ENCODE assay signal across 8 cellular contexts in genomic region chr7:77537136-77537594, GRCh38. TPM values are rescaled to one million over a fixed set of nuclear protein-coding genes. Genes with fewer than 3 reads are reported as not detected.
DNase-seq lines count a peak whose midpoint lies in the region; ATAC-seq and TF ChIP-seq lines count a peak whose summit lies in the region.

Gene PTPN12 (plus strand): TSS chr7:77537295. CDS start chr7:77537547, 252 bp downstream.

- peak within 1 kb of the TSS; percentile 93 to 99 (median 98) for H3K4me3 Mint-ChIP-seq in naive thymus-derived CD8-positive, alpha-beta T cell

- H3K9me3 ChIP-seq in AG04450 (ENCODE audit: control insufficient read depth, insufficient read depth, low read length) (peaks cover 9% of the 10 kb centered on the region; the same call in 1 of the 2 replicates), esophagus muscularis mucosa (no peaks in the 10 kb centered on the region)

- no peaks in the 10 kb centered on the region for H3K9me3 Mint-ChIP-seq in naive thymus-derived CD8-positive, alpha-beta T cell

- no peaks in the 10 kb centered on the region for H3K36me3 Mint-ChIP-seq in naive thymus-derived CD8-positive, alpha-beta T cell

- no peaks in the 10 kb centered on the region for H3K27me3 Mint-ChIP-seq in naive thymus-derived CD8-positive, alpha-beta T cell

- peaks cover 7 to 41% (median 24%) of the 10 kb centered on the region in 4 donors for H3K4me1 Mint-ChIP-seq in naive thymus-derived CD8-positive, alpha-beta T cell

- TF ChIP-seq CTCF in AG04450 (IDR thresholded peaks at IDR 0.05; ENCODE audit: low read depth, low read length) (no peak), esophagus muscularis mucosa (IDR thresholded peaks at IDR 0.05) (no peak)

- intact Hi-C loops in esophagus muscularis mucosa (cut with DNase I): loop anchor here (5.0 to 10.0 kb wide), 3 partner anchors 92 to 340 kb away; partner anchors contain the start of genes FGL2, PHTF2 and TMEM60

- peak within 1 kb of the TSS; percentile 63 to 98 (median 94) for H3K27ac Mint-ChIP-seq in naive thymus-derived CD8-positive, alpha-beta T cell

- no peaks in the 10 kb centered on the region for H3K36me3 ChIP-seq in esophagus muscularis mucosa

- POLR2A ChIA-PET in AG04450 (lab: Yijun Ruan, JAX): interaction anchor here (0.5 to 1.3 kb wide), 5 partner anchors 124 to 287 kb away, joined by 3 to 8 read pairs (median 3); partner anchors contain the start of genes PHTF2 and TMEM60
- POLR2A ChIA-PET in naive thymus-derived CD8-positive, alpha-beta T cell (lab: Charles Lee): no interaction called here

- TF ChIP-seq POLR2A in esophagus muscularis mucosa (IDR thresholded peaks at IDR 0.05; ENCODE audit: low read depth): no peak

- CTCF ChIA-PET in AG04450 (lab: Charles Lee): no interaction called here

- DNase-seq in AG04450 (ENCODE audit: low read depth, low spot score): no peak
- DNase-seq in SKM-1 treated with dmso at 0.1 percent for 144 hours (lab: John Stamatoyannopoulos, UW; ENCODE audit: unreplicated experiment): peak; percentile 82
- peak; percentile 94 for DNase-seq in esophagus muscularis mucosa (ENCODE audit: extremely low spot score)
- DNase-seq in naive thymus-derived CD8-positive, alpha-beta T cell: no peak
- DNase-seq in GM03348 (ENCODE audit: low spot score): no peak
- no peak for DNase-seq in NCI-H1436 (lab: John Stamatoyannopoulos, UW)

- ATAC-seq in GM18520 (IDR thresholded peaks at IDR 0.05; ENCODE audit: unreplicated experiment) (peak; percentile 14), HG03432 (IDR thresholded peaks at IDR 0.05; ENCODE audit: unreplicated experiment) (peak; percentile 38)
- peak; percentile 55 to 60 for ATAC-seq in naive thymus-derived CD8-positive, alpha-beta T cell

- H3K27me3 ChIP-seq in AG04450 (ENCODE audit: control insufficient read depth, insufficient read depth, low read length): no peaks in the 10 kb centered on the region
- H3K27me3 ChIP-seq in esophagus muscularis mucosa: no peaks in the 10 kb centered on the region

- peak within 1 kb of the TSS; percentile 86 for H3K27ac ChIP-seq in AG04450 (ENCODE audit: low read depth, low read length)
- H3K27ac ChIP-seq in esophagus muscularis mucosa (replicated peaks in 1 of 4): peak within 1 kb of the TSS; percentile 95 to 100 (median 98)

- no peak for TF ChIP-seq EP300 in esophagus muscularis mucosa (IDR thresholded peaks at IDR 0.05)

- peaks cover 30 to 41% (median 41%) of the 10 kb centered on the region in 4 donors for H3K4me1 ChIP-seq in esophagus muscularis mucosa

- WGBS in esophagus muscularis mucosa: 0% methylated on average over 11 of the region's 47 CpGs

- H3K4me3 ChIP-seq in AG04450 (ENCODE audit: low read depth, low read length): peak within 1 kb of the TSS; percentile 99
- peak within 1 kb of the TSS; percentile 89 to 100 (median 100) for H3K4me3 ChIP-seq in esophagus muscularis mucosa

RNA-seq across cellular contexts. Expression of gene PTPN12, which starts in this region (rescaled TPM):
- polyA plus RNA-seq in AG04450 (2011; rRNA removed): 41.4 and 45.3 TPM in 2 replicates
- polyA minus RNA-seq in AG04450 (2011; rRNA and poly(A)+ RNA removed): 31.0 and 51.6 TPM in 2 replicates
- 100 to 1,000 TPM in 2 of 4 donors, 10 to 100 TPM in 2; 89.1 to 126 (median 98.4) TPM for total RNA-seq in esophagus muscularis mucosa
- 10 to 100 TPM; 30.9 to 35.4 TPM for total RNA-seq in naive thymus-derived CD8-positive, alpha-beta T cell
- polyA plus RNA-seq in naive thymus-derived CD8-positive, alpha-beta T cell: 1 to 10 TPM in 2 of 3 donors, under 1 TPM in 1; 0.64 to 3.7 (median 2.4) TPM

Comparison
In these comparisons a context has a peak if more than half of its experiments do, and no peak if none do; other contexts are left out.
1. DNase-seq: peak in SKM-1 treated with dmso at 0.1 percent for 144 hours (single experiment) and esophagus muscularis mucosa (single experiment); none in AG04450 (single experiment), naive thymus-derived CD8-positive, alpha-beta T cell (0 of 10), GM03348 (single experiment) and NCI-H1436 (single experiment).
2. Peak in every context shown above with its lines, with median percentiles within 50 percentile points of each other: ATAC-seq.